Comparison of ENCODE assay signal across 34 cellular contexts in the genomic region with DNA sequence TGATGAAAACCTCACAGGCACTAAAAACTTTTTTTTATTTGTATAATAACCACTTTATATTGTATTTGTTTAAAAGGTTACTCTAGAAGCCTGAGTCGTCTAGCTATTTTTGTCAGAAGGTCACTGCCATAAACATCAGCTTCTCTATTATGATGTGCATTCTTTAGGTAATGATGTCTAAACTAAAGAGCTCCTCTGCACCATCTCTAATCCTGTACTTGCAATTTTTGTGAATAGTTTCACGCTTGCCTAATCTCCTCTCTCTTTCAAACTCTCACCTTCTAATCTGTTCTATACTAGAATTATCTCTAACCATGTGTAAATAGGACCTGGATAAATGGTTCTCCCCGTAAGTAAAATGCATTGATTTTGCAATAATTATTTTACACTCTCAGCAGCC.
"Had no signal": no experiment of that assay in that cellular context is flagged by ENCODE, and none has a peak within 500 bp of the region (broad histone marks: within the 10 kb centered on the region; RNA-seq: fewer than 3 reads in every experiment).

No MANE protein-coding gene starts in this region.

- DNase-seq: activated B cell treated with CpG ODN at 0.5 μM for 24 hours; activated CD4-positive, alpha-beta memory T cell treated with anti-CD3 and anti-CD28 coated beads for 36 hours; activated CD4-positive, alpha-beta T cell treated with anti-CD3 and anti-CD28 coated beads for 4 hours; activated CD4-positive, alpha-beta T cell treated with anti-CD3 and anti-CD28 coated beads, Interleukin-2, amount 10 ng/mL, durations not matched to agents 24 days and 14 days; activated CD4-positive, alpha-beta T cell treated with anti-CD3 and anti-CD28 coated beads, Interleukin-2, amount 50 U/mL, for 1 hour; activated CD4-positive, alpha-beta T cell treated with anti-CD3 and anti-CD28 coated beads, Interleukin-2, amount 50 U/mL, for 4 hours; activated CD4-positive, CD25-positive, alpha-beta regulatory T cell treated with anti-CD3 and anti-CD28 coated beads, Interleukin-2, amount 50 U/mL, for 72 hours; activated CD8-positive, alpha-beta memory T cell treated with anti-CD3 and anti-CD28 coated beads, Interleukin-2, amount 50 U/mL, for 4 hours; activated CD8-positive, alpha-beta T cell treated with anti-CD3 and anti-CD28 coated beads for 36 hours; activated effector memory CD4-positive, alpha-beta T cell treated with anti-CD3 and anti-CD28 coated beads, Interleukin-2, amount 50 U/mL, for 16 hours; activated gamma-delta T cell treated with Interleukin-2 at 50 U/mL for 16 hours; activated naive CD4-positive, alpha-beta T cell; activated naive CD4-positive, alpha-beta T cell treated with anti-CD3 and anti-CD28 coated beads for 36 hours; activated naive CD4-positive, alpha-beta T cell treated with anti-CD3 and anti-CD28 coated beads, Interleukin-2, amount 50 U/mL, for 16 hours; activated naive CD8-positive, alpha-beta T cell treated with anti-CD3 and anti-CD28 coated beads for 36 hours; activated T-cell treated with anti-CD3 and anti-CD28 coated beads for 4 hours; activated T-cell treated with anti-CD3 and anti-CD28 coated beads, Interleukin-2, amount 50 U/mL, for 1 hour; activated T-cell treated with anti-CD3 and anti-CD28 coated beads, Interleukin-2, amount 50 U/mL, for 4 hours; adrenal gland; amniotic stem cell; aorta; body of pancreas; brain microvascular endothelial cell; central memory CD4-positive, alpha-beta T cell; T-helper 1 cell; T-helper 2 cell; T-helper 9 cell had no signal

- H3K4me1 Mint-ChIP-seq: activated B cell treated with CpG ODN at 0.5 μM for 24 hours; activated T-helper 17 cell treated with anti-CD3 and anti-CD28 coated beads, Interleukin-2, amount 50 U/mL, for 72 hours had no signal

- H3K27ac Mint-ChIP-seq: activated B cell treated with CpG ODN at 0.5 μM for 24 hours; activated CD4-positive, alpha-beta memory T cell treated with anti-CD3 and anti-CD28 coated beads for 36 hours; activated CD4-positive, alpha-beta T cell treated with anti-CD3 and anti-CD28 coated beads, Interleukin-2, amount 10 ng/mL, durations not matched to agents 24 days and 14 days; activated naive CD8-positive, alpha-beta T cell treated with anti-CD3 and anti-CD28 coated beads for 36 hours; activated T-helper 17 cell treated with anti-CD3 and anti-CD28 coated beads, Interleukin-2, amount 50 U/mL, for 72 hours; T-helper 1 cell treated with Interleukin-12 subunit alpha and Interleukin-12 subunit beta and Interleukin-4 antibody, amounts not matched to agents 30 μg/mL and 1 μg/mL, for 36 hours; T-helper 2 cell treated with Interferon-gamma antibody and Interleukin-4, amounts not matched to agents 5 μg/mL and 100 μg/mL, for 36 hours had no signal

- H3K9me3 Mint-ChIP-seq: activated B cell treated with CpG ODN at 0.5 μM for 24 hours; activated CD4-positive, alpha-beta memory T cell treated with anti-CD3 and anti-CD28 coated beads for 36 hours; activated CD4-positive, alpha-beta T cell treated with anti-CD3 and anti-CD28 coated beads, Interleukin-2, amount 10 ng/mL, durations not matched to agents 24 days and 14 days; activated CD8-positive, alpha-beta T cell treated with anti-CD3 and anti-CD28 coated beads for 36 hours; activated naive CD4-positive, alpha-beta T cell treated with anti-CD3 and anti-CD28 coated beads for 36 hours; activated naive CD4-positive, alpha-beta T cell treated with anti-CD3 and anti-CD28 coated beads, Interleukin-2, amount 50 U/mL, for 72 hours; activated naive CD8-positive, alpha-beta T cell treated with anti-CD3 and anti-CD28 coated beads for 36 hours; activated T-cell treated with anti-CD3 and anti-CD28 coated beads, Interleukin-2, amount 50 U/mL, for 4 hours; activated T-helper 1 cell treated with anti-CD3 and anti-CD28 coated beads, Interleukin-12 subunit alpha, Interleukin-12 subunit beta, Interleukin-2, Interleukin-4 antibody, amounts not matched to agents 30 ng/mL and 10 ng/mL and 1 ng/mL, durations not matched to agents 14 hours and 24 hours and 36 hours; activated T-helper 17 cell treated with anti-CD3 and anti-CD28 coated beads, Interleukin-2, amount 50 U/mL, for 72 hours; T-helper 1 cell treated with Interleukin-12 subunit alpha and Interleukin-12 subunit beta and Interleukin-4 antibody, amounts not matched to agents 30 μg/mL and 1 μg/mL, for 36 hours; T-helper 2 cell treated with Interferon-gamma antibody and Interleukin-4, amounts not matched to agents 5 μg/mL and 100 μg/mL, for 36 hours had no signal

- H3K4me3 ChIP-seq: adrenal gland, body of pancreas, breast epithelium had no signal

- ATAC-seq: activated CD8-positive, alpha-beta T cell treated with anti-CD3 and anti-CD28 coated beads for 36 hours; activated naive CD4-positive, alpha-beta T cell treated with anti-CD3 and anti-CD28 coated beads, Interleukin-2, amount 50 U/mL, for 72 hours; activated T-cell treated with anti-CD3 and anti-CD28 coated beads, Interleukin-2, amount 50 U/mL, for 4 hours; activated T-helper 17 cell treated with anti-CD3 and anti-CD28 coated beads, Interleukin-2, amount 50 U/mL, for 72 hours; body of pancreas had no signal

- H3K4me3 Mint-ChIP-seq: activated B cell treated with CpG ODN at 0.5 μM for 24 hours; activated CD4-positive, alpha-beta memory T cell treated with anti-CD3 and anti-CD28 coated beads for 36 hours; activated CD4-positive, alpha-beta T cell treated with anti-CD3 and anti-CD28 coated beads, Interleukin-2, amount 10 ng/mL, durations not matched to agents 24 days and 14 days; activated CD8-positive, alpha-beta T cell treated with anti-CD3 and anti-CD28 coated beads for 36 hours; activated naive CD4-positive, alpha-beta T cell treated with anti-CD3 and anti-CD28 coated beads for 36 hours; activated naive CD8-positive, alpha-beta T cell treated with anti-CD3 and anti-CD28 coated beads for 36 hours; activated T-cell treated with anti-CD3 and anti-CD28 coated beads, Interleukin-2, amount 50 U/mL, for 4 hours; activated T-helper 1 cell treated with anti-CD3 and anti-CD28 coated beads, Interleukin-12 subunit alpha, Interleukin-12 subunit beta, Interleukin-2, Interleukin-4 antibody, amounts not matched to agents 30 ng/mL and 10 ng/mL and 1 ng/mL, durations not matched to agents 14 hours and 24 hours and 36 hours; activated T-helper 17 cell treated with anti-CD3 and anti-CD28 coated beads, Interleukin-2, amount 50 U/mL, for 72 hours; T-helper 1 cell treated with Interleukin-12 subunit alpha and Interleukin-12 subunit beta and Interleukin-4 antibody, amounts not matched to agents 30 μg/mL and 1 μg/mL, for 36 hours; T-helper 2 cell treated with Interferon-gamma antibody and Interleukin-4, amounts not matched to agents 5 μg/mL and 100 μg/mL, for 36 hours had no signal

- H3K27me3 Mint-ChIP-seq: activated B cell treated with CpG ODN at 0.5 μM for 24 hours; activated CD4-positive, alpha-beta memory T cell treated with anti-CD3 and anti-CD28 coated beads for 36 hours; activated CD4-positive, alpha-beta T cell treated with anti-CD3 and anti-CD28 coated beads, Interleukin-2, amount 10 ng/mL, durations not matched to agents 24 days and 14 days; activated CD8-positive, alpha-beta T cell treated with anti-CD3 and anti-CD28 coated beads for 36 hours; activated naive CD8-positive, alpha-beta T cell treated with anti-CD3 and anti-CD28 coated beads for 36 hours; activated T-helper 17 cell treated with anti-CD3 and anti-CD28 coated beads, Interleukin-2, amount 50 U/mL, for 72 hours had no signal

- H3K36me3 Mint-ChIP-seq: activated naive CD4-positive, alpha-beta T cell treated with anti-CD3 and anti-CD28 coated beads, Interleukin-2, amount 50 U/mL, for 72 hours had no signal

- H3K36me3 ChIP-seq: breast epithelium had no signal

- H3K4me1 ChIP-seq: adrenal gland, body of pancreas, breast epithelium had no signal

- H3K27me3 ChIP-seq: adrenal gland, body of pancreas, brain microvascular endothelial cell, breast epithelium had no signal

- H3K27ac ChIP-seq: adrenal gland, body of pancreas, brain microvascular endothelial cell, breast epithelium, VCaP had no signal

- H3K9me3 ChIP-seq: adrenal gland, body of pancreas, breast epithelium had no signal
